Comparison of ENCODE assay signal across 25 cellular contexts in the genomic region with DNA sequence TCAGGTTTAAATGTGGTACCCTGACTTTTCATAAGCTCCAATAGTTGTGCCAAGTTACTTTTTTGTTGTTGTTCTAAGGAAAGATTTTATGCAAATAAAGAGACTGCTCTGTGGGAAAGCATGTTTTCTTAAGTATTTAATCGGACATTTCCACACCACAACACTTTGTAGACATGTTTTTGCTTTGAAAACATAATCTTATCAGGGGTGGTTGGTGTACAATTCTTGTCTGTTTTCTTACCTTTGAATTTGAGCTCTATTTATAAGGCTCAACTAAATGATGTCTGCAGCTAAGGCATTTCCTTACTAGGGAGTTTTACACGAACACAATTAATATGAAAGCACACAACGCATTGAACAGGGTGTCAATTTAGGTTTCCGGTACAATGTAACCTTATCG.
DNase-seq lines count a peak whose midpoint lies in the region; ATAC-seq, FAIRE-seq and TF ChIP-seq lines count a peak whose summit lies in the region.
"Had no signal": no experiment of that assay in that cellular context is flagged by ENCODE, and none has a peak within 500 bp of the region (broad histone marks: within the 10 kb centered on the region; RNA-seq: fewer than 3 reads in every experiment).

No MANE protein-coding gene starts in this region.

- DNase-seq in MG63 (no peak), astrocyte of the hippocampus (ENCODE audit: low read depth, low spot score) (peak; percentile 57), kidney (no peak), aorta (no peak), cerebellar nuclear complex (lab: John Stamatoyannopoulos, UW) (no peak), NCI-H748 treated with DMSO at 0.1 percent for 48 hours (lab: John Stamatoyannopoulos, UW) (no peak)
- no peak for DNase-seq in activated CD8-positive, alpha-beta memory T cell treated with anti-CD3 and anti-CD28 coated beads, Interleukin-2, amount 50 U/mL, for 4 hours
- DNase-seq: activated CD4-positive, alpha-beta T cell treated with anti-CD3 and anti-CD28 coated beads, Interleukin-2, amount 10 ng/mL, durations not matched to agents 7 days and 5 days; activated CD8-positive, alpha-beta memory T cell treated with anti-CD3 and anti-CD28 coated beads, Interleukin-2, amount 50 U/mL, for 48 hours; AML-193; CD8-positive, alpha-beta T cell; DMS153; immature natural killer cell; left lung; NCI-H1092 treated with DMSO at 0.1 percent for 48 hours; NCI-H2029; NCI-H226; SJCRH30; stimulated activated CD4-positive, alpha-beta T cell treated with anti-CD3 and anti-CD28 coated beads, Interleukin-2, amount 100 ng/mL, for 24 hours; T-helper 17 cell had no signal

- no peak for TF ChIP-seq CTCF in kidney (IDR thresholded peaks at IDR 0.05; ENCODE audit: borderline replicate concordance, extremely low read depth, insufficient read depth)

- H3K9me3 ChIP-seq in MG63 (no peaks in the 10 kb centered on the region), kidney (ENCODE audit: control insufficient read depth in 1 of 2, low read length in 2 of 2) (no peaks in the 10 kb centered on the region), aorta (ENCODE audit: control insufficient read depth, low read length) (no peaks in the 10 kb centered on the region)
- H3K9me3 ChIP-seq: left lung, SJCRH30, suprapubic skin, vagina had no signal

- 0 out of 2 replicates have a peak overlapping the region, but pooled peaks have one; percentile 2 for H3K4me3 ChIP-seq in MG63
- peak overlapping the region; percentile 8 to 26 for H3K4me3 ChIP-seq in kidney (ENCODE audit: low read length in 2 of 2)
- H3K4me3 ChIP-seq in aorta (ENCODE audit: low read length in 2 of 2) = peak overlapping the region; percentile 19 to 53
- H3K4me3 ChIP-seq: left lung, SJCRH30, skin epidermis, suprapubic skin, vagina had no signal

- intact Hi-C loops in kidney (cut with DNase I) = no loop called here
- intact Hi-C loops in aorta (cut with DNase I) = loop anchor here in 1 of 2 donors (5.0 to 10.0 kb wide), 2 partner anchors 634 to 983 kb away; no protein-coding TSS in a partner anchor

- FAIRE-seq in kidney (lab: Jason Lieb, UNC) = no peak
- FAIRE-seq: RCC 7860 had no signal

- no peak overlapping the region for H3K9ac ChIP-seq in kidney (ENCODE audit: low read length in 2 of 2)

- H3K4me1 ChIP-seq in kidney (ENCODE audit: control insufficient read depth in 1 of 2, insufficient read depth in 1 of 2, low read depth in 1 of 2, low read length in 2 of 2) = no peaks in the 10 kb centered on the region
- H3K4me1 ChIP-seq in aorta (ENCODE audit: control insufficient read depth in 1 of 2, insufficient read depth in 2 of 2, low read length in 2 of 2) = no peaks in the 10 kb centered on the region
- H3K4me1 ChIP-seq: left lung, SJCRH30, suprapubic skin had no signal

- ATAC-seq in aorta (ENCODE audit: low FRiP score) = no peak
- ATAC-seq: CD8-positive, alpha-beta T cell; left lung; stimulated activated memory B cell treated with anti-CD40 and anti-IgM and Interleukin-4, amounts not matched to agents 10 μg/mL and 1 μg/mL and 100 μg/mL, for 72 hours; T-helper 17 cell had no signal

- H3K27me3 ChIP-seq in MG63 = no peaks in the 10 kb centered on the region
- H3K27me3 ChIP-seq in aorta (ENCODE audit: control insufficient read depth in 1 of 2, insufficient read depth in 2 of 2, low read length in 1 of 2) = no peaks in the 10 kb centered on the region
- H3K27me3 ChIP-seq: left lung, suprapubic skin, vagina had no signal

- H3K27ac ChIP-seq in kidney (ENCODE audit: low read depth in 2 of 2, low read length in 2 of 2) (peak overlapping the region in 1 of 2 donors; percentile 55), aorta (ENCODE audit: low read depth in 1 of 2, low read length in 2 of 2) (no peak overlapping the region)
- H3K27ac ChIP-seq: left lung, SJCRH30, skin epidermis, suprapubic skin, vagina had no signal

- 8 to 17% methylated on average over 5 of the region's 5 CpGs for WGBS in aorta, 2 donors

- H3K36me3 ChIP-seq in MG63 (no peaks in the 10 kb centered on the region), kidney (ENCODE audit: control insufficient read depth in 1 of 2, insufficient read depth in 2 of 2, low read length in 2 of 2) (no peaks in the 10 kb centered on the region), aorta (ENCODE audit: control insufficient read depth in 1 of 2, insufficient read depth in 2 of 2, low read length in 1 of 2) (no peaks in the 10 kb centered on the region)
- H3K36me3 ChIP-seq: left lung, SJCRH30, suprapubic skin, vagina had no signal
